13 cellular contexts compared by ENCODE assay signal in genomic region chr15:61327019-61327631, GRCh38.
DNase-seq lines count a peak whose midpoint lies in the region; ATAC-seq, FAIRE-seq and TF ChIP-seq lines count a peak whose summit lies in the region.
"Had no signal": no experiment of that assay in that cellular context is flagged by ENCODE, and none has a peak within 500 bp of the region (broad histone marks: within the 10 kb centered on the region; RNA-seq: fewer than 3 reads in every experiment).

No MANE protein-coding gene starts in this region.

- H3K4me3 Mint-ChIP-seq in Caco-2 (ENCODE audit: unreplicated experiment) = no peak overlapping the region

- peaks cover 9% of the 10 kb centered on the region for H3K27me3 Mint-ChIP-seq in Caco-2 (ENCODE audit: insufficient read depth, unreplicated experiment)

- ATAC-seq in HG02798 (IDR thresholded peaks at IDR 0.05; ENCODE audit: poor library complexity, unreplicated experiment) (peak; percentile 42), left lobe of liver (peak; percentile 94), GM19455 (IDR thresholded peaks at IDR 0.05; ENCODE audit: unreplicated experiment) (no peak), HG03280 (IDR thresholded peaks at IDR 0.05; ENCODE audit: unreplicated experiment) (no peak)

- H3K4me1 ChIP-seq in OCI-LY7 (ENCODE audit: insufficient read depth, low read length, poor library complexity, severe bottlenecking) = no peaks in the 10 kb centered on the region
- no peaks in the 10 kb centered on the region for H3K4me1 ChIP-seq in Caco-2

- no peaks in the 10 kb centered on the region for H3K36me3 Mint-ChIP-seq in Caco-2 (ENCODE audit: insufficient read depth, unreplicated experiment)

- no peaks in the 10 kb centered on the region for H3K79me2 ChIP-seq in OCI-LY7 (ENCODE audit: insufficient read depth, low read depth, low read length)

- TF ChIP-seq CTCF in OCI-LY7 (conservative IDR thresholded peaks at IDR 0.05; ENCODE audit: low read length) (no peak), Caco-2 (IDR thresholded peaks at IDR 0.05; ENCODE audit: insufficient read depth in 1 of 2, low read depth in 1 of 2, low read length in 1 of 2, severe bottlenecking in 1 of 2, unreplicated experiment in 1 of 2) (no peak)

- H3K36me3 ChIP-seq in OCI-LY7 (ENCODE audit: insufficient read depth, low read length) (no peaks in the 10 kb centered on the region), Caco-2 (ENCODE audit: control insufficient read depth, insufficient read depth, low read length) (no peaks in the 10 kb centered on the region)

- intact Hi-C loops in OCI-LY7 (cut with micrococcal nuclease; ENCODE audit: unreplicated experiment) = no loop called here
- intact Hi-C loops in Caco-2 (cut with micrococcal nuclease; ENCODE audit: unreplicated experiment) = no loop called here

- BruUV-seq in OCI-LY7 (replicated peaks; lab: Mats Ljungman, UMichigan) = no TSS peak
- no TSS peak for BruUV-seq in Caco-2 (replicated peaks; lab: Mats Ljungman, UMichigan)

- DNase-seq in GM18507 (ENCODE audit: extremely low spot score, insufficient read length, low read depth) = peak; percentile 23
- peak; percentile 78 to 93 for DNase-seq in NCI-H2081 (lab: John Stamatoyannopoulos, UW)
- DNase-seq in left lobe of liver (ENCODE audit: low spot score) = peak; percentile 74
- no peak for DNase-seq in OCI-LY7 (ENCODE audit: low spot score)
- no peak for DNase-seq in Caco-2
- DNase-seq: activated gamma-delta T cell; effector CD8-positive, alpha-beta T cell; NCI-H187 treated with DMSO at 0.1 percent for 48 hours had no signal

- no peak overlapping the region for H3K27ac Mint-ChIP-seq in Caco-2 (ENCODE audit: unreplicated experiment)

- POLR2A ChIA-PET in OCI-LY7 (lab: Charles Lee) = no interaction called here
- POLR2A ChIA-PET in Caco-2 (lab: Charles Lee) = no interaction called here

- no peaks in the 10 kb centered on the region for H4K20me1 ChIP-seq in OCI-LY7 (ENCODE audit: insufficient read depth, low read length)

- FAIRE-seq in GM18507 (lab: Jason Lieb, UNC) = peak; percentile 84
- FAIRE-seq: keratinocyte, TTC549 had no signal

- H3K9me3 ChIP-seq in OCI-LY7 (ENCODE audit: low read length) = no peaks in the 10 kb centered on the region
- no peaks in the 10 kb centered on the region for H3K9me3 ChIP-seq in Caco-2

- H2AFZ ChIP-seq in OCI-LY7 (ENCODE audit: low read length) = no peak overlapping the region

- H3K4me3 ChIP-seq in OCI-LY7 (ENCODE audit: low read depth, low read length, poor library complexity, severe bottlenecking) (no peak overlapping the region), Caco-2 (ENCODE audit: low read depth, low read length) (no peak overlapping the region)

- H3K27ac ChIP-seq in OCI-LY7 (ENCODE audit: low read depth, low read length, poor library complexity, severe bottlenecking) = no peak overlapping the region

- CTCF ChIA-PET in OCI-LY7 (lab: Charles Lee; ENCODE audit: unreplicated experiment) (no interaction called here), Caco-2 (lab: Charles Lee) (no interaction called here)

- H3K9me2 ChIP-seq in OCI-LY7 (ENCODE audit: insufficient read depth, low read length) = no peaks in the 10 kb centered on the region

- no peaks in the 10 kb centered on the region for H3K4me1 Mint-ChIP-seq in Caco-2 (ENCODE audit: low read depth, unreplicated experiment)

- no peak overlapping the region for H3K4me2 ChIP-seq in OCI-LY7 (ENCODE audit: low read length)

- H3K27me3 ChIP-seq in Caco-2 (replicated peaks; ENCODE audit: control insufficient read depth, insufficient read depth, low read length) = no peaks in the 10 kb centered on the region

- H3K9me3 Mint-ChIP-seq in Caco-2 (ENCODE audit: unreplicated experiment) = no peaks in the 10 kb centered on the region

Comparison
In these comparisons a context has a peak if more than half of its experiments do, and no peak if none do; other contexts are left out.
1. DNase-seq: peak in GM18507 (single experiment), NCI-H2081 (2 of 2) and left lobe of liver (single experiment); none in OCI-LY7 (single experiment) and Caco-2 (0 of 2).
2. ATAC-seq: peak in HG02798 (single experiment) and left lobe of liver (single experiment); none in GM19455 (single experiment) and HG03280 (single experiment).